24 cellular contexts compared by ENCODE assay signal in genomic region chr9:2140600-2141223, GRCh38.
"Had no signal": no experiment of that assay in that cellular context is flagged by ENCODE, and none has a peak within 500 bp of the region (broad histone marks: within the 10 kb centered on the region; RNA-seq: fewer than 3 reads in every experiment).

No MANE protein-coding gene starts in this region.

- H3K4me3 ChIP-seq: cardiac muscle cell had no signal

- ATAC-seq: activated CD8-positive, alpha-beta memory T cell treated with anti-CD3 and anti-CD28 coated beads, Interleukin-2, amount 10 ng/mL, durations not matched to agents 7 days and 5 days; activated naive CD4-positive, alpha-beta T cell treated with anti-CD3 and anti-CD28 coated beads, Interleukin-2, amount 50 U/mL, for 72 hours; T-helper 17 cell had no signal

- H3K27ac ChIP-seq: brain microvascular endothelial cell, cardiac muscle cell, KMS-11 had no signal

- DNase-seq: activated B cell treated with CpG ODN at 0.5 μM for 24 hours; activated CD4-positive, alpha-beta T cell treated with anti-CD3 and anti-CD28 coated beads for 1 hour; activated CD4-positive, alpha-beta T cell treated with anti-CD3 and anti-CD28 coated beads, Interleukin-2, amount 10 ng/mL, durations not matched to agents 24 days and 14 days; activated CD4-positive, alpha-beta T cell treated with anti-CD3 and anti-CD28 coated beads, Interleukin-2, amount 50 U/mL, for 48 hours; activated CD8-positive, alpha-beta memory T cell treated with anti-CD3 and anti-CD28 coated beads, Interleukin-2, amount 10 ng/mL, durations not matched to agents 7 days and 5 days; activated effector memory CD4-positive, alpha-beta T cell treated with anti-CD3 and anti-CD28 coated beads, Interleukin-2, amount 50 U/mL, for 16 hours; activated naive CD4-positive, alpha-beta T cell treated with Interleukin-2 at 50 U/mL for 16 hours; activated T-cell treated with anti-CD3 and anti-CD28 coated beads, Interleukin-2, amount 50 U/mL, for 24 hours; brain microvascular endothelial cell; NCI-H1092; NCI-H1417; NCI-H1930; NCI-H2171 treated with DMSO at 0.1 percent for 48 hours; NCI-H345; NCI-H510A; NCI-H526 treated with DMSO at 0.1 percent for 48 hours; NCI-H82; RPMI8226; SHP77; T-helper 17 cell; T-helper 9 cell had no signal

- H3K27me3 ChIP-seq: brain microvascular endothelial cell, cardiac muscle cell had no signal

- H3K36me3 ChIP-seq: brain microvascular endothelial cell, cardiac muscle cell had no signal

- H3K4me2 ChIP-seq: KMS-11 had no signal
